8 cellular contexts compared by ENCODE assay signal in the genomic region with DNA sequence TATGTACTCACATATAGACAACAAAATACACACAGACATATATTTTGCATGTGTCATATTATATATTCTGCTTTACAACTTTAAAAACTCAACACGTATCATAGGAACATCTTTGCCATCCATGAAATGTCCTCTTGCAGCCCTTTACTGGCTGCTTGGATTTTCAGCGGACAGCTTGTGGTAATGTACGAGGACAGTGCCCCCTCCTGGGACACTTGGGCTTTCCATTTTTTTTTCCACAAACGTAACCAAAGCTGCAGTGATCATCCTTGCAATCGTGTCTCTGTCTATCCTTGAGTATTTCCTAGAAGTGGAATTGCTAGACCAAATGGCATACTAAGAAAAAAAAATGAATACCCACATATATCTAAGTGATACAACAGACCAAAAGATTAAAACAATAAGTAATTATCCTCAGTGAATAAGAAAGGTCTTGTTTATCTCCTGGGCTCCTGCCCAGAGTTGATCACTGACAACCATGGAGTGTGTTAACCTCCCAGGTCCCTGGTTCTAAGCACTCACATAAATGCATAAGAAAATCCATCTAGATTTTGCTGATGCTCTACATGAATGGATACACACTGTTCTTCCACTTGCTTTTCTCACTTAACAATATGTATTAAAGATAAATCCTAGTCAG. TPM values are rescaled to one million over a fixed set of nuclear protein-coding genes. Genes with fewer than 3 reads are reported as not detected.
DNase-seq lines count a peak whose midpoint lies in the region; ATAC-seq, FAIRE-seq and TF ChIP-seq lines count a peak whose summit lies in the region.

No MANE protein-coding gene starts in this region.

- no peak overlapping the region for H3K4me3 Mint-ChIP-seq in neural progenitor cell
- H3K4me3 Mint-ChIP-seq in naive thymus-derived CD4-positive, alpha-beta T cell, result no peak overlapping the region

- H3K27ac ChIP-seq in neural progenitor cell, result no peak overlapping the region
- no peak overlapping the region for H3K27ac ChIP-seq in naive thymus-derived CD4-positive, alpha-beta T cell (ENCODE audit: low read depth, low read length)

- no peaks in the 10 kb centered on the region for H3K36me3 ChIP-seq in neural progenitor cell
- no peaks in the 10 kb centered on the region for H3K36me3 ChIP-seq in naive thymus-derived CD4-positive, alpha-beta T cell (ENCODE audit: control insufficient read depth in 2 of 3, insufficient read depth in 3 of 3, low read length in 3 of 3)

- H4K20me1 ChIP-seq in neural progenitor cell (ENCODE audit: low read depth), result no peaks in the 10 kb centered on the region

- H3K4me3 ChIP-seq in neural progenitor cell, result no peak overlapping the region
- no peak overlapping the region for H3K4me3 ChIP-seq in naive thymus-derived CD4-positive, alpha-beta T cell (ENCODE audit: low read length)

- no peak overlapping the region for H3K4me2 ChIP-seq in neural progenitor cell

- H3K9ac ChIP-seq in neural progenitor cell, result no peak overlapping the region

- TF ChIP-seq CTCF in neural progenitor cell (IDR thresholded peaks at IDR 0.05), result peak; percentile 82

- POLR2A ChIA-PET in naive thymus-derived CD4-positive, alpha-beta T cell (lab: Charles Lee), result no interaction called here

- no peak overlapping the region for H3K27ac Mint-ChIP-seq in neural progenitor cell
- H3K27ac Mint-ChIP-seq in naive thymus-derived CD4-positive, alpha-beta T cell, result no peak overlapping the region

- no peaks in the 10 kb centered on the region for H3K79me2 ChIP-seq in neural progenitor cell (ENCODE audit: low read depth)

- intact Hi-C loops in posterior vena cava (cut with DNase I), result loop anchor here in 1 of 2 donors (5.0 kb wide), 1 partner anchor 95 kb away; no protein-coding TSS in a partner anchor
- intact Hi-C loops in naive thymus-derived CD4-positive, alpha-beta T cell (cut with micrococcal nuclease), result no loop called here

- no peak overlapping the region for H2AFZ ChIP-seq in neural progenitor cell (replicated peaks)

- H3F3A ChIP-seq in neural progenitor cell (ENCODE audit: low read depth), result no peaks in the 10 kb centered on the region

- peaks cover 3% of the 10 kb centered on the region for H3K9me3 Mint-ChIP-seq in neural progenitor cell
- peaks cover 0 to 4% (median 0%) of the 10 kb centered on the region in 11 donors for H3K9me3 Mint-ChIP-seq in naive thymus-derived CD4-positive, alpha-beta T cell

- no peaks in the 10 kb centered on the region for H3K9me3 ChIP-seq in neural progenitor cell (ENCODE audit: low read depth)
- no peaks in the 10 kb centered on the region for H3K9me3 ChIP-seq in naive thymus-derived CD4-positive, alpha-beta T cell (ENCODE audit: control insufficient read depth in 2 of 3, low read length in 3 of 3)

- FAIRE-seq in RCC 7860 (lab: Jason Lieb, UNC), result peak; percentile 71

- CTCF ChIA-PET in naive thymus-derived CD4-positive, alpha-beta T cell (lab: Charles Lee), result no interaction called here

- peaks cover 12% of the 10 kb centered on the region for H3K27me3 Mint-ChIP-seq in neural progenitor cell (ENCODE audit: insufficient read depth, low read depth)
- H3K27me3 Mint-ChIP-seq in naive thymus-derived CD4-positive, alpha-beta T cell, result peaks cover 12 to 38% (median 26%) of the 10 kb centered on the region in 5 donors

- H3K4me1 ChIP-seq in neural progenitor cell, result no peaks in the 10 kb centered on the region
- no peaks in the 10 kb centered on the region for H3K4me1 ChIP-seq in naive thymus-derived CD4-positive, alpha-beta T cell (ENCODE audit: control insufficient read depth in 2 of 2, insufficient read depth in 2 of 2, low read length in 2 of 2)

- DNase-seq in AG08395 (ENCODE audit: low spot score) (peak; percentile 78), H4 (ENCODE audit: low spot score) (peak; percentile 47), RCC 7860 (ENCODE audit: low spot score) (peak; percentile 44), neural progenitor cell (ENCODE audit: low spot score) (peak; percentile 75), posterior vena cava (ENCODE audit: low spot score) (no peak)
- no peak for DNase-seq in naive thymus-derived CD4-positive, alpha-beta T cell

- peaks cover 6% of the 10 kb centered on the region for H3K27me3 ChIP-seq in neural progenitor cell
- no peaks in the 10 kb centered on the region for H3K27me3 ChIP-seq in naive thymus-derived CD4-positive, alpha-beta T cell (ENCODE audit: control insufficient read depth in 2 of 2, insufficient read depth in 2 of 2, low read length in 2 of 2)

- no peaks in the 10 kb centered on the region for H3K4me1 Mint-ChIP-seq in neural progenitor cell
- peaks cover 0 to 5% (median 0%) of the 10 kb centered on the region in 7 donors for H3K4me1 Mint-ChIP-seq in naive thymus-derived CD4-positive, alpha-beta T cell

- peak; percentile 58 for ATAC-seq in esophagus mucosa
- no peak for ATAC-seq in HG02973 (IDR thresholded peaks at IDR 0.05; ENCODE audit: unreplicated experiment)
- ATAC-seq in naive thymus-derived CD4-positive, alpha-beta T cell, result no peak

- H3K36me3 Mint-ChIP-seq in neural progenitor cell, result no peaks in the 10 kb centered on the region
- H3K36me3 Mint-ChIP-seq in naive thymus-derived CD4-positive, alpha-beta T cell, result no peaks in the 10 kb centered on the region

RNA-seq across cellular contexts. Expression of a gene that starts 18.1 kb away (rescaled TPM):
- 0.10 TPM in 1 of 2 replicates, not detected in the other for total RNA-seq in H4 (2014; rRNA removed; shearing (Covaris generic))
- total RNA-seq in esophagus mucosa, result not detected
- total RNA-seq in neural progenitor cell (ENCODE audit: low replicate concordance), result not detected in 2 replicates
- total RNA-seq in posterior vena cava, result under 1 TPM; 0.14 to 0.65 TPM
- total RNA-seq in naive thymus-derived CD4-positive, alpha-beta T cell, result 1 to 10 TPM in 1 of 5 experiments, under 1 TPM in 1, not detected in 3; 0.29 to 2.4 TPM
- polyA plus RNA-seq in naive thymus-derived CD4-positive, alpha-beta T cell, result not detected

RNA-seq across cellular contexts. Expression of a gene that starts 24.2 kb away (rescaled TPM):
- 0.06 TPM in 1 of 2 replicates, not detected in the other for total RNA-seq in H4 (2014; rRNA removed; shearing (Covaris generic))
- total RNA-seq in esophagus mucosa (0.12 TPM), neural progenitor cell (ENCODE audit: low replicate concordance) (not detected in 2 replicates), posterior vena cava (10 to 100 TPM in 1 of 2 donors, 1 to 10 TPM in 1; 4.8 to 13.7 TPM)
- total RNA-seq in naive thymus-derived CD4-positive, alpha-beta T cell, result not detected
- not detected for polyA plus RNA-seq in naive thymus-derived CD4-positive, alpha-beta T cell

Comparison
In these comparisons a context has a peak if more than half of its experiments do, and no peak if none do; other contexts are left out.
1. DNase-seq: peak in AG08395 (single experiment), H4 (single experiment), RCC 7860 (single experiment) and neural progenitor cell (single experiment); none in posterior vena cava (single experiment) and naive thymus-derived CD4-positive, alpha-beta T cell (0 of 9).